In genomic region chr15:62881056-62881455, GRCh38 we compare ENCODE assay signal across 24 cellular contexts.
DNase-seq lines count a peak whose midpoint lies in the region; ATAC-seq, FAIRE-seq and TF ChIP-seq lines count a peak whose summit lies in the region.
"Had no signal": no experiment of that assay in that cellular context is flagged by ENCODE, and none has a peak within 500 bp of the region (broad histone marks: within the 10 kb centered on the region; RNA-seq: fewer than 3 reads in every experiment).

No MANE protein-coding gene starts in this region.

- DNase-seq in NCI-H82 treated with DMSO at 0.1 percent for 48 hours (lab: John Stamatoyannopoulos, UW; ENCODE audit: unreplicated experiment) = peak; percentile 39
- DNase-seq in NOMO-1 (lab: John Stamatoyannopoulos, UW; ENCODE audit: unreplicated experiment in 2 of 2) = no peak
- DNase-seq in frontal cortex (ENCODE audit: low spot score in 2 of 2) = no peak
- DNase-seq in G401 (ENCODE audit: low spot score) = no peak
- DNase-seq: 8988T; ACHN; Calu3; DMS153; DND-41; Kasumi-1; NCI-H1105; NCI-H1436 treated with DMSO at 0.1 percent for 48 hours; NCI-H187 treated with DMSO at 0.1 percent for 48 hours; NCI-H345; NCI-H510A treated with DMSO at 0.1 percent for 48 hours; NK-92 treated with Interleukin-12 subunit alpha and Interleukin-12 subunit beta, amount 100 ng/mL, for 24 hours; RPMI8226; SHP77 had no signal

- TF ChIP-seq CTCF in gastroesophageal sphincter (IDR thresholded peaks at IDR 0.05) = no peak

- H3K27me3 ChIP-seq in gastroesophageal sphincter = no peaks in the 10 kb centered on the region
- no peaks in the 10 kb centered on the region for H3K27me3 ChIP-seq in rectal smooth muscle tissue (ENCODE audit: control insufficient read depth, insufficient read depth, low read length)

- H3K27ac ChIP-seq in gastroesophageal sphincter (peak overlapping the region; percentile 3 to 88 (median 78)), rectal smooth muscle tissue (ENCODE audit: low read depth, low read length) (peak overlapping the region; percentile 56)

- peaks cover under 1 to 66% (median 5%) of the 10 kb centered on the region in 3 donors for H3K4me1 ChIP-seq in gastroesophageal sphincter
- H3K4me1 ChIP-seq in rectal smooth muscle tissue (ENCODE audit: control insufficient read depth, insufficient read depth, low read length) = peaks cover 38% of the 10 kb centered on the region

- H3K9me3 ChIP-seq in gastroesophageal sphincter = no peaks in the 10 kb centered on the region

- no peak for TF ChIP-seq POLR2A in gastroesophageal sphincter (IDR thresholded peaks at IDR 0.05)
- TF ChIP-seq POLR2A in GM18505 (IDR thresholded peaks at IDR 0.05; ENCODE audit: borderline replicate concordance, extremely low read depth, insufficient read depth, insufficient read length) = no peak

- no peak overlapping the region for H3K9ac ChIP-seq in rectal smooth muscle tissue (ENCODE audit: low read length)

- no peak for TF ChIP-seq EP300 in gastroesophageal sphincter (IDR thresholded peaks at IDR 0.05)

- WGBS in gastroesophageal sphincter (ENCODE audit: low coverage in 1 of 2), 2 donors = 62 to 69% methylated on average over 4 of the region's 4 CpGs

- ATAC-seq in gastroesophageal sphincter (peak; percentile 27), GM18505 (IDR thresholded peaks at IDR 0.05; ENCODE audit: unreplicated experiment) (no peak)
- ATAC-seq: K562 had no signal

- in situ Hi-C loops in G401 (cut with HindIII; ENCODE audit: low sequenced_read_pairs) = no loop called here

- FAIRE-seq in G401.6 (lab: Jason Lieb, UNC) (peak; percentile 96), frontal cortex (lab: Jason Lieb, UNC) (no peak)
- FAIRE-seq: H1, K562 had no signal

- H3K4me3 ChIP-seq in gastroesophageal sphincter (peak overlapping the region in 1 of 2 donors; percentile 4), rectal smooth muscle tissue (ENCODE audit: low read length) (no peak overlapping the region)
- H3K4me3 ChIP-seq: K562 had no signal

- no peaks in the 10 kb centered on the region for H3K36me3 ChIP-seq in gastroesophageal sphincter
- H3K36me3 ChIP-seq in rectal smooth muscle tissue (ENCODE audit: control insufficient read depth, insufficient read depth, low read length) = no peaks in the 10 kb centered on the region
